ENCODE assay signal across 7 cellular contexts in genomic region chr13:19805765-19806164, GRCh38.
"Had no signal": no experiment of that assay in that cellular context is flagged by ENCODE, and none has a peak within 500 bp of the region (broad histone marks: within the 10 kb centered on the region; RNA-seq: fewer than 3 reads in every experiment).

No MANE protein-coding gene starts in this region.

- H3K9me3 Mint-ChIP-seq: H9, HFFc6, IgD-negative memory B cell had no signal

- H3K27me3 Mint-ChIP-seq: IgD-negative memory B cell had no signal

- H3K4me3 Mint-ChIP-seq: GM23338, HFFc6, IgD-negative memory B cell had no signal

- H3K4me1 Mint-ChIP-seq: GM23338, H9, IgD-negative memory B cell had no signal

- H3K4me3 ChIP-seq: GM23338 had no signal

- H3K27ac Mint-ChIP-seq: GM23338, HFFc6, IgD-negative memory B cell had no signal

- H3K36me3 Mint-ChIP-seq: IgD-negative memory B cell had no signal

- DNase-seq: H9, HCEC 1CT, HFFc6 had no signal

- ATAC-seq: GM23338, HepG2 had no signal

- H3K27ac ChIP-seq: HL-60 had no signal
